12 cellular contexts compared by ENCODE assay signal in the genomic region with DNA sequence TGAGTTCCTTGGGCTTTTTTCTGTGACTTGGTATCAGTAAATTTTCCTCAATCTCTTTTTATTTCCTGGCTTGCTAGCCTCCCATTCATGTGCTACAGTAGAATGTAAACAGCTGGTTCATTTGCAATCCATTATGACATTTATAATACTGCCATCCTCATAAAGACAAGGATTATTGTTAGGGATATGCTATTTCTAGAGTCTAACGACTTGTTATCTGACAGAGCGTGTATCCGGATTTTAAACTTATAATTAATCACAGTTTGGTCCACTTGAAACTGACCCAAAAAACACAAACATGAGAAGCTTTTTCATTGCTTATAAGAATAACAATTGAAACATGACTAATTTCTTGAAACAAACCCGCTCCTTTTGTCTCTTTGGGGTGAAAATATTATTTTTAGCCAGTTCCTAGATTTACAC.
DNase-seq lines count a peak whose midpoint lies in the region; ATAC-seq and TF ChIP-seq lines count a peak whose summit lies in the region.
"Had no signal": no experiment of that assay in that cellular context is flagged by ENCODE, and none has a peak within 500 bp of the region (broad histone marks: within the 10 kb centered on the region; RNA-seq: fewer than 3 reads in every experiment).

No MANE protein-coding gene starts in this region.

- H3K9ac ChIP-seq in OCI-LY3 (ENCODE audit: low read length), result peak overlapping the region; percentile 46
- H3K9ac ChIP-seq: parathyroid adenoma had no signal

- H3K4me3 ChIP-seq in HEK293 (ENCODE audit: low read depth, low read length) (no peak overlapping the region), OCI-LY3 (ENCODE audit: low read length) (peak overlapping the region; percentile 62), hepatocyte (no peak overlapping the region)
- H3K4me3 ChIP-seq: lung had no signal

- 0 out of 2 replicates have a peak overlapping the region, but pooled peaks have one; percentile 67 for H2AFZ ChIP-seq in OCI-LY3 (ENCODE audit: low read depth, low read length)
- H2AFZ ChIP-seq in hepatocyte, result no peak overlapping the region
- H2AFZ ChIP-seq: parathyroid adenoma had no signal

- H3K36me3 ChIP-seq in HEK293 (ENCODE audit: control insufficient read depth in 2 of 2, insufficient read depth in 1 of 2, low read length in 2 of 2) (no peaks in the 10 kb centered on the region), OCI-LY3 (replicated peaks; ENCODE audit: low read depth, low read length) (no peaks in the 10 kb centered on the region), hepatocyte (replicated peaks; ENCODE audit: insufficient read depth, low read depth) (no peaks in the 10 kb centered on the region)

- no peaks in the 10 kb centered on the region for H3K79me2 ChIP-seq in OCI-LY3 (ENCODE audit: low read length)
- no peaks in the 10 kb centered on the region for H3K79me2 ChIP-seq in hepatocyte
- H3K79me2 ChIP-seq: parathyroid adenoma had no signal

- CTCF ChIA-PET in HEK293 (lab: Yijun Ruan, JAX), result interaction anchor here (0.7 to 1.3 kb wide), 4 partner anchors 14 to 1028 kb away, joined by 3 to 4 read pairs (median 4); no protein-coding TSS in a partner anchor

- H4K20me1 ChIP-seq in OCI-LY3 (ENCODE audit: insufficient read depth, low read length) (no peaks in the 10 kb centered on the region), hepatocyte (ENCODE audit: insufficient read depth, poor library complexity, severe bottlenecking) (no peaks in the 10 kb centered on the region)

- H3K9me2 ChIP-seq in hepatocyte (replicated peaks; ENCODE audit: insufficient read depth), result no peaks in the 10 kb centered on the region

- H3K4me1 ChIP-seq in HEK293 (ENCODE audit: control insufficient read depth, insufficient read depth, low read length) (no peaks in the 10 kb centered on the region), OCI-LY3 (ENCODE audit: low read length) (peaks cover 61% of the 10 kb centered on the region), hepatocyte (ENCODE audit: insufficient read depth) (peaks cover 3% of the 10 kb centered on the region)
- H3K4me1 ChIP-seq: parathyroid adenoma had no signal

- TF ChIP-seq CTCF in HEK293 (tag by site-specific recombination; IDR thresholded peaks at IDR 0.05) (no peak), OCI-LY3 (IDR thresholded peaks at IDR 0.05; ENCODE audit: low read depth, low read length) (no peak), hepatocyte (IDR thresholded peaks at IDR 0.05; ENCODE audit: poor library complexity) (no peak)

- H3K9me3 ChIP-seq in HEK293 (ENCODE audit: control insufficient read depth, insufficient read depth, low read depth, low read length), result no peaks in the 10 kb centered on the region
- H3K9me3 ChIP-seq in OCI-LY3 (ENCODE audit: insufficient read depth, low read length), result no peaks in the 10 kb centered on the region
- no peaks in the 10 kb centered on the region for H3K9me3 ChIP-seq in hepatocyte (ENCODE audit: low read depth)

- no peaks in the 10 kb centered on the region for H3K27me3 ChIP-seq in OCI-LY3 (ENCODE audit: low read depth, low read length)
- H3K27me3 ChIP-seq in hepatocyte, result no peaks in the 10 kb centered on the region

- peak overlapping the region; percentile 26 for H3K27ac ChIP-seq in HEK293 (ENCODE audit: extremely low read depth, low read depth, low read length)
- peak overlapping the region; percentile 91 for H3K27ac ChIP-seq in OCI-LY3 (ENCODE audit: low read length)
- H3K27ac ChIP-seq in hepatocyte, result no peak overlapping the region
- H3K27ac ChIP-seq: parathyroid adenoma had no signal

- ATAC-seq in HG03196 (IDR thresholded peaks at IDR 0.05; ENCODE audit: unreplicated experiment), result no peak
- no peak for ATAC-seq in HG02571 (IDR thresholded peaks at IDR 0.05; ENCODE audit: unreplicated experiment)
- no peak for ATAC-seq in HG02763 (IDR thresholded peaks at IDR 0.05; ENCODE audit: unreplicated experiment)
- no peak for ATAC-seq in HG03025 (IDR thresholded peaks at IDR 0.05; ENCODE audit: low FRiP score, unreplicated experiment)

- H3K4me2 ChIP-seq in OCI-LY3 (ENCODE audit: low read length) (peak overlapping the region; percentile 77), hepatocyte (peak overlapping the region; percentile 64)

- WGBS in hepatocyte (ENCODE audit: low lambda C conversion rate, missing lambda C conversion rate), result 57% methylated on average over 4 of the region's 4 CpGs

- DNase-seq in DMS 273 treated with DMSO at 0.1 percent for 48 hours (lab: John Stamatoyannopoulos, UW) (peak; percentile 3), hepatocyte (ENCODE audit: low spot score) (no peak)
- DNase-seq: CD4-positive, CD25-positive, alpha-beta regulatory T cell; stimulated activated naive CD4-positive, alpha-beta T cell had no signal

- POLR2A ChIA-PET in HEK293 (lab: Yijun Ruan, JAX), result interaction anchor here (0.6 to 1.6 kb wide), 2 partner anchors 181 to 586 kb away, joined by 3 to 4 read pairs; partner anchors contain the start of gene TLE4

TF ChIP-seq in HEK293, 187 proteins besides CTCF, POLR2A, EP300 and RAD21 (continues in another document):
- TF ChIP-seq ZNF37A (tag by site-specific recombination; IDR thresholded peaks at IDR 0.05) (no peak), MEIS1 (CRISPR knock-in tag; IDR thresholded peaks at IDR 0.05; ENCODE audit: borderline replicate concordance) (no peak), SP7 (tag by site-specific recombination; IDR thresholded peaks at IDR 0.05) (peak; percentile 16; the same call in 1 of the 2 replicates), ZSCAN23 (tag by site-specific recombination; IDR thresholded peaks at IDR 0.05) (no peak), KLF1 (tag by site-specific recombination; IDR thresholded peaks at IDR 0.05) (no peak), PBX3 (CRISPR knock-in tag; IDR thresholded peaks at IDR 0.05) (no peak), ZNF24 (tag by site-specific recombination; IDR thresholded peaks at IDR 0.05) (no peak), ZNF792 (tag by site-specific recombination; IDR thresholded peaks at IDR 0.05) (0 out of 2 replicates have a peak, but pooled peaks have one; percentile 58), ZNF791 (tag by site-specific recombination; IDR thresholded peaks at IDR 0.05) (no peak), KLF17 (tag by site-specific recombination; IDR thresholded peaks at IDR 0.05) (no peak), ZNF596 (tag by site-specific recombination; IDR thresholded peaks at IDR 0.05) (no peak), ZNF561 (tag by site-specific recombination; IDR thresholded peaks at IDR 0.05; ENCODE audit: borderline replicate concordance) (peak; percentile 59; the same call in 1 of the 2 replicates), ZNF311 (tag by site-specific recombination; IDR thresholded peaks at IDR 0.05; ENCODE audit: borderline replicate concordance) (no peak), GLI2 (tag by site-specific recombination; IDR thresholded peaks at IDR 0.05; ENCODE audit: borderline replicate concordance, low read depth) (peak; percentile 73)
- TF ChIP-seq, protein P1, sequence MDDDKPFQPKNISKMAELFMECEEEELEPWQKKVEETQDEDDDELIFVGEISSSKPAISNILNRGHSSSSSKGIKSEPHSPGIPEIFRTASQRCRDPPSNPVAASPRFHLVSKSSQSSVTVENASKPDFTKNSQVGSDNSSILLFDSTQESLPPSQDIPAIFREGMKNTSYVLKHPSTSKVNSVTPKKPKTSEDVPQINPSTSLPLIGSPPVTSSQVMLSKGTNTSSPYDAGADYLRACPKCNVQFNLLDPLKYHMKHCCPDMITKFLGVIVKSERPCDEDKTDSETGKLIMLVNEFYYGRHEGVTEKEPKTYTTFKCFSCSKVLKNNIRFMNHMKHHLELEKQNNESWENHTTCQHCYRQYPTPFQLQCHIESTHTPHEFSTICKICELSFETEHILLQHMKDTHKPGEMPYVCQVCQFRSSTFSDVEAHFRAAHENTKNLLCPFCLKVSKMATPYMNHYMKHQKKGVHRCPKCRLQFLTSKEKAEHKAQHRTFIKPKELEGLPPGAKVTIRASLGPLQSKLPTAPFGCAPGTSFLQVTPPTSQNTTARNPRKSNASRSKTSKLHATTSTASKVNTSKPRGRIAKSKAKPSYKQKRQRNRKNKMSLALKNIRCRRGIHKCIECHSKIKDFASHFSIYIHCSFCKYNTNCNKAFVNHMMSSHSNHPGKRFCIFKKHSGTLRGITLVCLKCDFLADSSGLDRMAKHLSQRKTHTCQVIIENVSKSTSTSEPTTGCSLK (tag by site-specific recombination; IDR thresholded peaks at IDR 0.05), result no peak
- TF ChIP-seq, protein P2, sequence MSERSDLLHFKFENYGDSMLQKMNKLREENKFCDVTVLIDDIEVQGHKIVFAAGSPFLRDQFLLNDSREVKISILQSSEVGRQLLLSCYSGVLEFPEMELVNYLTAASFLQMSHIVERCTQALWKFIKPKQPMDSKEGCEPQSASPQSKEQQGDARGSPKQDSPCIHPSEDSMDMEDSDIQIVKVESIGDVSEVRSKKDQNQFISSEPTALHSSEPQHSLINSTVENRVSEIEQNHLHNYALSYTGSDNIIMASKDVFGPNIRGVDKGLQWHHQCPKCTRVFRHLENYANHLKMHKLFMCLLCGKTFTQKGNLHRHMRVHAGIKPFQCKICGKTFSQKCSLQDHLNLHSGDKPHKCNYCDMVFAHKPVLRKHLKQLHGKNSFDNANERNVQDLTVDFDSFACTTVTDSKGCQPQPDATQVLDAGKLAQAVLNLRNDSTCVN (tag by site-specific recombination; optimal IDR thresholded peaks at IDR 0.05), result no peak
